8 cellular contexts compared by ENCODE assay signal in genomic region chr11:17384002-17384511, GRCh38. TPM values are rescaled to one million over a fixed set of nuclear protein-coding genes. Genes with fewer than 3 reads are reported as not detected.
DNase-seq lines count a peak whose midpoint lies in the region; ATAC-seq and TF ChIP-seq lines count a peak whose summit lies in the region.

No MANE protein-coding gene starts in this region.

- H3K9me3 Mint-ChIP-seq in CD4-positive, CD25-positive, alpha-beta regulatory T cell = no peaks in the 10 kb centered on the region

- no peak overlapping the region for H3K4me3 ChIP-seq in CD4-positive, CD25-positive, alpha-beta regulatory T cell (ENCODE audit: low read depth, low read length)
- H3K4me3 ChIP-seq in NB4 (ENCODE audit: low read depth, low read length) = no peak overlapping the region
- H3K4me3 ChIP-seq in SU-DHL-6 (ENCODE audit: insufficient read depth, low read length, poor library complexity, severe bottlenecking) = no peak overlapping the region

- no peak for TF ChIP-seq POLR2A in NB4 (IDR thresholded peaks at IDR 0.05; ENCODE audit: extremely low read depth, insufficient read length)

- ATAC-seq in CD4-positive, CD25-positive, alpha-beta regulatory T cell (ENCODE audit: low read depth in 2 of 2) = peak; percentile 51 to 65
- ATAC-seq in GM21381 (IDR thresholded peaks at IDR 0.05; ENCODE audit: unreplicated experiment) (peak; percentile 59), left cardiac atrium (peak; percentile 45 to 56), GM21515 (IDR thresholded peaks at IDR 0.05; ENCODE audit: unreplicated experiment) (no peak)

- H4K20me1 ChIP-seq in SU-DHL-6 (ENCODE audit: low read depth, low read length) = no peaks in the 10 kb centered on the region

- H3K4me3 Mint-ChIP-seq in CD4-positive, CD25-positive, alpha-beta regulatory T cell = peak overlapping the region in 2 of 4 donors; percentile 22 to 44

- peak; percentile 62 to 87 (median 70) for DNase-seq in CD4-positive, CD25-positive, alpha-beta regulatory T cell
- DNase-seq in NB4 (ENCODE audit: low read depth) (peak; percentile 87), left cardiac atrium (peak; percentile 89), retina (peak; percentile 78)
- peak; percentile 47 for DNase-seq in activated naive CD8-positive, alpha-beta T cell treated with anti-CD3 and anti-CD28 coated beads, Interleukin-2, amount 50 U/mL, for 16 hours (ENCODE audit: low read depth, low spot score)

- H2AFZ ChIP-seq in SU-DHL-6 (ENCODE audit: low read depth, low read length, severe bottlenecking) = no peak overlapping the region

- H3K4me1 ChIP-seq in CD4-positive, CD25-positive, alpha-beta regulatory T cell (ENCODE audit: control insufficient read depth, insufficient read depth, low read length, poor library complexity, severe bottlenecking) = peaks cover 4% of the 10 kb centered on the region

- peaks cover 4% of the 10 kb centered on the region for H3K27me3 Mint-ChIP-seq in CD4-positive, CD25-positive, alpha-beta regulatory T cell

- intact Hi-C loops in left cardiac atrium (cut with DNase I) = no loop called here

- H3K27ac Mint-ChIP-seq in CD4-positive, CD25-positive, alpha-beta regulatory T cell = no peak overlapping the region

- H3K4me1 Mint-ChIP-seq in CD4-positive, CD25-positive, alpha-beta regulatory T cell = peaks cover 0 to 8% (median 0%) of the 10 kb centered on the region in 4 donors

- H3K36me3 ChIP-seq in CD4-positive, CD25-positive, alpha-beta regulatory T cell (ENCODE audit: control insufficient read depth, insufficient read depth, low read length) = no peaks in the 10 kb centered on the region
- H3K36me3 ChIP-seq in SU-DHL-6 (ENCODE audit: low read length) = peaks cover 4% of the 10 kb centered on the region

- TF ChIP-seq CTCF in NB4 (IDR thresholded peaks at IDR 0.05; ENCODE audit: low read depth, low read length) = peak; percentile 85
- peak; percentile 99 for TF ChIP-seq CTCF in SU-DHL-6 (IDR thresholded peaks at IDR 0.05; ENCODE audit: insufficient read depth, low read length, poor library complexity, severe bottlenecking)

- no peak overlapping the region for H3K4me2 ChIP-seq in SU-DHL-6 (ENCODE audit: low read depth, low read length, poor library complexity, severe bottlenecking)

- H3K9ac ChIP-seq in SU-DHL-6 (ENCODE audit: low read length) = no peak overlapping the region

- no peaks in the 10 kb centered on the region for H3K9me2 ChIP-seq in SU-DHL-6 (replicated peaks; ENCODE audit: insufficient read depth, low read length)

- H3K27me3 ChIP-seq in CD4-positive, CD25-positive, alpha-beta regulatory T cell (ENCODE audit: control insufficient read depth, insufficient read depth, low read length) = no peaks in the 10 kb centered on the region
- no peaks in the 10 kb centered on the region for H3K27me3 ChIP-seq in SU-DHL-6 (ENCODE audit: low read length)

- H3K9me3 ChIP-seq in CD4-positive, CD25-positive, alpha-beta regulatory T cell (ENCODE audit: control insufficient read depth in 2 of 2, low read length in 2 of 2) = no peaks in the 10 kb centered on the region
- H3K9me3 ChIP-seq in SU-DHL-6 (ENCODE audit: insufficient read depth, low read length) = no peaks in the 10 kb centered on the region

- H3K27ac ChIP-seq in CD4-positive, CD25-positive, alpha-beta regulatory T cell (ENCODE audit: insufficient read depth, low read length, poor library complexity, severe bottlenecking) = no peak overlapping the region
- H3K27ac ChIP-seq in SU-DHL-6 (ENCODE audit: low read depth, low read length) = no peak overlapping the region

- no peaks in the 10 kb centered on the region for H3K36me3 Mint-ChIP-seq in CD4-positive, CD25-positive, alpha-beta regulatory T cell

- no peaks in the 10 kb centered on the region for H3K79me2 ChIP-seq in SU-DHL-6 (ENCODE audit: insufficient read depth, low read length)

- no peaks in the 10 kb centered on the region for H3F3A ChIP-seq in SU-DHL-6 (ENCODE audit: insufficient read depth)

RNA-seq across cellular contexts. Expression of gene KCNJ11, which starts 4.4 kb away (rescaled TPM):
- total RNA-seq in CD4-positive, CD25-positive, alpha-beta regulatory T cell = not detected
- not detected for polyA plus RNA-seq in CD4-positive, CD25-positive, alpha-beta regulatory T cell
- total RNA-seq in left cardiac atrium = 10 to 100 TPM; 11.3 to 21.2 TPM

RNA-seq across cellular contexts. Expression of gene NCR3LG1, which starts 32.5 kb away (rescaled TPM):
- 0.69 TPM for total RNA-seq in CD4-positive, CD25-positive, alpha-beta regulatory T cell
- under 1 TPM in 1 of 4 donors, not detected in 3; 0.12 TPM for polyA plus RNA-seq in CD4-positive, CD25-positive, alpha-beta regulatory T cell
- 1 to 10 TPM; 1.9 to 4.2 TPM for total RNA-seq in left cardiac atrium

Comparison
In these comparisons a context has a peak if more than half of its experiments do, and no peak if none do; other contexts are left out.
1. RNA of gene KCNJ11, which starts 4.4 kb away (total RNA-seq): 11.3 to 21.2 TPM in left cardiac atrium; not detected in CD4-positive, CD25-positive, alpha-beta regulatory T cell (single experiment); every median in the first group is over 10 times any median in the second.
2. Peak in every context shown above with its lines, with median percentiles within 50 percentile points of each other: DNase-seq.